1 cellular context compared by ENCODE assay signal in the genomic region with DNA sequence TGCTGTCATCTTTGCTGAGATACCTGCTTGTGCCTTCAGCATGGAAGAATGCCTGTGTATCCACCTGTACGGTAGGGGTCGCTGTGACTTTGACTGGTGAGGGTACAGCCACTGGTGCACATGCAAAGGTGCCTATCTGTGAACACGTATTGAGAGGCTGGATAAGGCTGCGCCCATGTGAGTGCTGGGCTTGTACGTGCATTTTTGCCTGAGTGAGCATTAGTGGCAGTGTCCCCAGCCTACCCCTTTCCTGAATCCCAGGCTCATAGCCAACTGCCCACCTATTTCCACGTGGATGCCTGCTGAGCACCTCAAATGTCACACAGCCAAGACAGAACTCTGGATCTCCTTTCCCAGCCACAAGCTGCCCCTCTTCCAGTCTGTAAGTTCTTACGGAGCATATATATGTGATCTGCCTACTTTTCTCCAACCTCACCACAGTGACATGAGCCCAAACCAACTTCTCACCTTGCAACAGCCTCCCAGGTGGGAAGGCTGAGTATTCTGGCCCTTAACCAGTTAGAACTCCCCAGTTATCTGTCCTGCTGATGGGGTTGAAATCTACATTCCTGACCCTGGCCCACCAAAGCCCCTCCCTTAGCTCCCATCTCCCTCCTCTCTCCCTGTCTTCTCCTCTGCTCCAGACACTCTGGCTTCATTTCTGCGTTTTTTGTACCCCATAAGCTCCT.
TF ChIP-seq lines count a peak whose summit lies in the region.

No MANE protein-coding gene starts in this region.

TF ChIP-seq in HepG2, 621 proteins besides CTCF, POLR2A, EP300 and RAD21 (continued from another document and continues in another):
- TF ChIP-seq, protein P1, sequence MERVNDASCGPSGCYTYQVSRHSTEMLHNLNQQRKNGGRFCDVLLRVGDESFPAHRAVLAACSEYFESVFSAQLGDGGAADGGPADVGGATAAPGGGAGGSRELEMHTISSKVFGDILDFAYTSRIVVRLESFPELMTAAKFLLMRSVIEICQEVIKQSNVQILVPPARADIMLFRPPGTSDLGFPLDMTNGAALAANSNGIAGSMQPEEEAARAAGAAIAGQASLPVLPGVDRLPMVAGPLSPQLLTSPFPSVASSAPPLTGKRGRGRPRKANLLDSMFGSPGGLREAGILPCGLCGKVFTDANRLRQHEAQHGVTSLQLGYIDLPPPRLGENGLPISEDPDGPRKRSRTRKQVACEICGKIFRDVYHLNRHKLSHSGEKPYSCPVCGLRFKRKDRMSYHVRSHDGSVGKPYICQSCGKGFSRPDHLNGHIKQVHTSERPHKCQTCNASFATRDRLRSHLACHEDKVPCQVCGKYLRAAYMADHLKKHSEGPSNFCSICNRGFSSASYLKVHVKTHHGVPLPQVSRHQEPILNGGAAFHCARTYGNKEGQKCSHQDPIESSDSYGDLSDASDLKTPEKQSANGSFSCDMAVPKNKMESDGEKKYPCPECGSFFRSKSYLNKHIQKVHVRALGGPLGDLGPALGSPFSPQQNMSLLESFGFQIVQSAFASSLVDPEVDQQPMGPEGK (CRISPR knock-in tag; IDR thresholded peaks at IDR 0.05): peak; percentile 54
- TF ChIP-seq ZNF251 (CRISPR knock-in tag; IDR thresholded peaks at IDR 0.05) (no peak), KAT2B (IDR thresholded peaks at IDR 0.05; ENCODE audit: borderline replicate concordance, low read depth, low read length) (no peak), GABPB1 (CRISPR knock-in tag; IDR thresholded peaks at IDR 0.05) (peak; percentile 54; the same call in 1 of the 2 replicates), ZNF557 (CRISPR knock-in tag; IDR thresholded peaks at IDR 0.05) (0 out of 2 replicates have a peak, but pooled peaks have one; percentile 35), ZNF737 (CRISPR knock-in tag; IDR thresholded peaks at IDR 0.05; ENCODE audit: borderline replicate concordance) (no peak), TAF1 (CRISPR knock-in tag; IDR thresholded peaks at IDR 0.05) (peak; percentile 74), SNAI1 (CRISPR knock-in tag; IDR thresholded peaks at IDR 0.05; ENCODE audit: borderline replicate concordance) (no peak), ZNF501 (CRISPR knock-in tag; IDR thresholded peaks at IDR 0.05) (no peak), NPAS2 (CRISPR knock-in tag; IDR thresholded peaks at IDR 0.05; ENCODE audit: borderline replicate concordance) (no peak), RBFOX2 (IDR thresholded peaks at IDR 0.05; ENCODE audit: low read depth, low read length) (peak; percentile 71), ONECUT2 (CRISPR knock-in tag; IDR thresholded peaks at IDR 0.05) (no peak), ZNF790 (CRISPR knock-in tag; IDR thresholded peaks at IDR 0.05; ENCODE audit: borderline replicate concordance) (no peak), NR1H2 (CRISPR knock-in tag; IDR thresholded peaks at IDR 0.05; ENCODE audit: borderline replicate concordance, low read depth) (0 out of 2 replicates have a peak, but pooled peaks have one; percentile 18), STAT5B (CRISPR knock-in tag; IDR thresholded peaks at IDR 0.05) (no peak), TCF12 (IDR thresholded peaks at IDR 0.05) (no peak), TCF12 (CRISPR knock-in tag; IDR thresholded peaks at IDR 0.05) (peak; percentile 86; the same call in 1 of the 2 replicates), MAFG (CRISPR knock-in tag; IDR thresholded peaks at IDR 0.05) (no peak), DPF2 (CRISPR knock-in tag; IDR thresholded peaks at IDR 0.05; ENCODE audit: borderline replicate concordance, low read depth) (no peak), ZBTB42 (CRISPR knock-in tag; IDR thresholded peaks at IDR 0.05) (no peak), RXRB (CRISPR knock-in tag; IDR thresholded peaks at IDR 0.05; ENCODE audit: borderline replicate concordance) (peak; percentile 44; the same call in 1 of the 2 replicates), ZNF891 (CRISPR knock-in tag; IDR thresholded peaks at IDR 0.05) (peak; percentile 84; the same call in 1 of the 2 replicates), TBP (CRISPR knock-in tag; IDR thresholded peaks at IDR 0.05) (no peak), FOXM1 (CRISPR knock-in tag; IDR thresholded peaks at IDR 0.05) (no peak), ZNF674 (CRISPR knock-in tag; IDR thresholded peaks at IDR 0.05; ENCODE audit: low read depth) (no peak), ZNF570 (CRISPR knock-in tag; IDR thresholded peaks at IDR 0.05; ENCODE audit: borderline replicate concordance) (no peak), CREM (IDR thresholded peaks at IDR 0.05) (no peak; the same call in 1 of the 2 replicates), CREM (CRISPR knock-in tag; IDR thresholded peaks at IDR 0.05) (no peak), RBM22 (optimal IDR thresholded peaks at IDR 0.05; ENCODE audit: low read length) (no peak), MED8 (CRISPR knock-in tag; IDR thresholded peaks at IDR 0.05; ENCODE audit: insufficient replicate concordance) (no peak), POLR2AphosphoS5 (IDR thresholded peaks at IDR 0.05; ENCODE audit: low read depth, low read length) (peak; percentile 88), ZNF878 (CRISPR knock-in tag; IDR thresholded peaks at IDR 0.05) (no peak), XRCC5 (optimal IDR thresholded peaks at IDR 0.05; ENCODE audit: low read length) (peak; percentile 98), ATF7-NPFF (CRISPR knock-in tag; IDR thresholded peaks at IDR 0.05; ENCODE audit: low read depth) (no peak), MIER3 (CRISPR knock-in tag; IDR thresholded peaks at IDR 0.05; ENCODE audit: borderline replicate concordance) (0 out of 2 replicates have a peak, but pooled peaks have one; percentile 52), POGZ (CRISPR knock-in tag; IDR thresholded peaks at IDR 0.05) (peak; percentile 97), FOXC1 (CRISPR knock-in tag; IDR thresholded peaks at IDR 0.05; ENCODE audit: borderline replicate concordance) (no peak), KLF15 (CRISPR knock-in tag; IDR thresholded peaks at IDR 0.05; ENCODE audit: borderline replicate concordance) (no peak), NFE2L2 (IDR thresholded peaks at IDR 0.05; ENCODE audit: low read length) (no peak), MZF1 (CRISPR knock-in tag; IDR thresholded peaks at IDR 0.05; ENCODE audit: borderline replicate concordance) (0 out of 2 replicates have a peak, but pooled peaks have one; percentile 10), ATAD3A (CRISPR knock-in tag; IDR thresholded peaks at IDR 0.05) (no peak), JUNB (CRISPR knock-in tag; IDR thresholded peaks at IDR 0.05; ENCODE audit: borderline replicate concordance) (no peak), NFKBIZ (CRISPR knock-in tag; IDR thresholded peaks at IDR 0.05) (peak; percentile 60; the same call in 1 of the 2 replicates), ZNF547 (CRISPR knock-in tag; IDR thresholded peaks at IDR 0.05) (no peak), RARA (CRISPR knock-in tag; IDR thresholded peaks at IDR 0.05) (peak; percentile 25; the same call in 1 of the 2 replicates)
- TF ChIP-seq, protein P2, sequence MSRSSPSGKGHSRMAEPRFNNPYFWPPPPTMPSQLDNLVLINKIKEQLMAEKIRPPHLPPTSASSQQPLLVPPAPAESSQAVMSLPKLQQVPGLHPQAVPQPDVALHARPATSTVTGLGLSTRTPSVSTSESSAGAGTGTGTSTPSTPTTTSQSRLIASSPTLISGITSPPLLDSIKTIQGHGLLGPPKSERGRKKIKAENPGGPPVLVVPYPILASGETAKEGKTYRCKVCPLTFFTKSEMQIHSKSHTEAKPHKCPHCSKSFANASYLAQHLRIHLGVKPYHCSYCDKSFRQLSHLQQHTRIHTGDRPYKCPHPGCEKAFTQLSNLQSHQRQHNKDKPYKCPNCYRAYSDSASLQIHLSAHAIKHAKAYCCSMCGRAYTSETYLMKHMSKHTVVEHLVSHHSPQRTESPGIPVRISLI (CRISPR knock-in tag; IDR thresholded peaks at IDR 0.05; ENCODE audit: borderline replicate concordance): no peak
- TF ChIP-seq, protein P3, sequence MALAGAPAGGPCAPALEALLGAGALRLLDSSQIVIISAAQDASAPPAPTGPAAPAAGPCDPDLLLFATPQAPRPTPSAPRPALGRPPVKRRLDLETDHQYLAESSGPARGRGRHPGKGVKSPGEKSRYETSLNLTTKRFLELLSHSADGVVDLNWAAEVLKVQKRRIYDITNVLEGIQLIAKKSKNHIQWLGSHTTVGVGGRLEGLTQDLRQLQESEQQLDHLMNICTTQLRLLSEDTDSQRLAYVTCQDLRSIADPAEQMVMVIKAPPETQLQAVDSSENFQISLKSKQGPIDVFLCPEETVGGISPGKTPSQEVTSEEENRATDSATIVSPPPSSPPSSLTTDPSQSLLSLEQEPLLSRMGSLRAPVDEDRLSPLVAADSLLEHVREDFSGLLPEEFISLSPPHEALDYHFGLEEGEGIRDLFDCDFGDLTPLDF (CRISPR knock-in tag; IDR thresholded peaks at IDR 0.05): no peak
- TF ChIP-seq, protein P4, sequence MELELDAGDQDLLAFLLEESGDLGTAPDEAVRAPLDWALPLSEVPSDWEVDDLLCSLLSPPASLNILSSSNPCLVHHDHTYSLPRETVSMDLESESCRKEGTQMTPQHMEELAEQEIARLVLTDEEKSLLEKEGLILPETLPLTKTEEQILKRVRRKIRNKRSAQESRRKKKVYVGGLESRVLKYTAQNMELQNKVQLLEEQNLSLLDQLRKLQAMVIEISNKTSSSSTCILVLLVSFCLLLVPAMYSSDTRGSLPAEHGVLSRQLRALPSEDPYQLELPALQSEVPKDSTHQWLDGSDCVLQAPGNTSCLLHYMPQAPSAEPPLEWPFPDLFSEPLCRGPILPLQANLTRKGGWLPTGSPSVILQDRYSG (CRISPR knock-in tag; IDR thresholded peaks at IDR 0.05): no peak
- TF ChIP-seq, protein P5, sequence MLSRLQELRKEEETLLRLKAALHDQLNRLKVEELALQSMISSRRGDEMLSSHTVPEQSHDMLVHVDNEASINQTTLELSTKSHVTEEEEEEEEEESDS (CRISPR knock-in tag; IDR thresholded peaks at IDR 0.05; ENCODE audit: borderline replicate concordance): no peak
- TF ChIP-seq, protein P6, sequence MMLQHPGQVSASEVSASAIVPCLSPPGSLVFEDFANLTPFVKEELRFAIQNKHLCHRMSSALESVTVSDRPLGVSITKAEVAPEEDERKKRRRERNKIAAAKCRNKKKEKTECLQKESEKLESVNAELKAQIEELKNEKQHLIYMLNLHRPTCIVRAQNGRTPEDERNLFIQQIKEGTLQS (CRISPR knock-in tag; IDR thresholded peaks at IDR 0.05): no peak
- TF ChIP-seq, protein P7, sequence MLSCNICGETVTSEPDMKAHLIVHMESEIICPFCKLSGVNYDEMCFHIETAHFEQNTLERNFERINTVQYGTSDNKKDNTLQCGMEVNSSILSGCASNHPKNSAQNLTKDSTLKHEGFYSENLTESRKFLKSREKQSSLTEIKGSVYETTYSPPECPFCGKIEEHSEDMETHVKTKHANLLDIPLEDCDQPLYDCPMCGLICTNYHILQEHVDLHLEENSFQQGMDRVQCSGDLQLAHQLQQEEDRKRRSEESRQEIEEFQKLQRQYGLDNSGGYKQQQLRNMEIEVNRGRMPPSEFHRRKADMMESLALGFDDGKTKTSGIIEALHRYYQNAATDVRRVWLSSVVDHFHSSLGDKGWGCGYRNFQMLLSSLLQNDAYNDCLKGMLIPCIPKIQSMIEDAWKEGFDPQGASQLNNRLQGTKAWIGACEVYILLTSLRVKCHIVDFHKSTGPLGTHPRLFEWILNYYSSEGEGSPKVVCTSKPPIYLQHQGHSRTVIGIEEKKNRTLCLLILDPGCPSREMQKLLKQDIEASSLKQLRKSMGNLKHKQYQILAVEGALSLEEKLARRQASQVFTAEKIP (CRISPR knock-in tag; IDR thresholded peaks at IDR 0.05; ENCODE audit: borderline replicate concordance): no peak
- TF ChIP-seq, protein P8, sequence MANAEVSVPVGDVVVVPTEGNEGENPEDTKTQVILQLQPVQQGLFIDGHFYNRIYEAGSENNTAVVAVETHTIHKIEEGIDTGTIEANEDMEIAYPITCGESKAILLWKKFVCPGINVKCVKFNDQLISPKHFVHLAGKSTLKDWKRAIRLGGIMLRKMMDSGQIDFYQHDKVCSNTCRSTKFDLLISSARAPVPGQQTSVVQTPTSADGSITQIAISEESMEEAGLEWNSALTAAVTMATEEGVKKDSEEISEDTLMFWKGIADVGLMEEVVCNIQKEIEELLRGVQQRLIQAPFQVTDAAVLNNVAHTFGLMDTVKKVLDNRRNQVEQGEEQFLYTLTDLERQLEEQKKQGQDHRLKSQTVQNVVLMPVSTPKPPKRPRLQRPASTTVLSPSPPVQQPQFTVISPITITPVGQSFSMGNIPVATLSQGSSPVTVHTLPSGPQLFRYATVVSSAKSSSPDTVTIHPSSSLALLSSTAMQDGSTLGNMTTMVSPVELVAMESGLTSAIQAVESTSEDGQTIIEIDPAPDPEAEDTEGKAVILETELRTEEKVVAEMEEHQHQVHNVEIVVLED (CRISPR knock-in tag; IDR thresholded peaks at IDR 0.05; ENCODE audit: borderline replicate concordance): peak; percentile 20; the same call in 1 of the 2 replicates
- TF ChIP-seq, protein P9, sequence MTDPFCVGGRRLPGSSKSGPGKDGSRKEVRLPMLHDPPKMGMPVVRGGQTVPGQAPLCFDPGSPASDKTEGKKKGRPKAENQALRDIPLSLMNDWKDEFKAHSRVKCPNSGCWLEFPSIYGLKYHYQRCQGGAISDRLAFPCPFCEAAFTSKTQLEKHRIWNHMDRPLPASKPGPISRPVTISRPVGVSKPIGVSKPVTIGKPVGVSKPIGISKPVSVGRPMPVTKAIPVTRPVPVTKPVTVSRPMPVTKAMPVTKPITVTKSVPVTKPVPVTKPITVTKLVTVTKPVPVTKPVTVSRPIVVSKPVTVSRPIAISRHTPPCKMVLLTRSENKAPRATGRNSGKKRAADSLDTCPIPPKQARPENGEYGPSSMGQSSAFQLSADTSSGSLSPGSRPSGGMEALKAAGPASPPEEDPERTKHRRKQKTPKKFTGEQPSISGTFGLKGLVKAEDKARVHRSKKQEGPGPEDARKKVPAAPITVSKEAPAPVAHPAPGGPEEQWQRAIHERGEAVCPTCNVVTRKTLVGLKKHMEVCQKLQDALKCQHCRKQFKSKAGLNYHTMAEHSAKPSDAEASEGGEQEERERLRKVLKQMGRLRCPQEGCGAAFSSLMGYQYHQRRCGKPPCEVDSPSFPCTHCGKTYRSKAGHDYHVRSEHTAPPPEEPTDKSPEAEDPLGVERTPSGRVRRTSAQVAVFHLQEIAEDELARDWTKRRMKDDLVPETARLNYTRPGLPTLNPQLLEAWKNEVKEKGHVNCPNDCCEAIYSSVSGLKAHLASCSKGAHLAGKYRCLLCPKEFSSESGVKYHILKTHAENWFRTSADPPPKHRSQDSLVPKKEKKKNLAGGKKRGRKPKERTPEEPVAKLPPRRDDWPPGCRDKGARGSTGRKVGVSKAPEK (CRISPR knock-in tag; IDR thresholded peaks at IDR 0.05; ENCODE audit: borderline replicate concordance): peak; percentile 24; the same call in 1 of the 2 replicates
- TF ChIP-seq, protein P10, sequence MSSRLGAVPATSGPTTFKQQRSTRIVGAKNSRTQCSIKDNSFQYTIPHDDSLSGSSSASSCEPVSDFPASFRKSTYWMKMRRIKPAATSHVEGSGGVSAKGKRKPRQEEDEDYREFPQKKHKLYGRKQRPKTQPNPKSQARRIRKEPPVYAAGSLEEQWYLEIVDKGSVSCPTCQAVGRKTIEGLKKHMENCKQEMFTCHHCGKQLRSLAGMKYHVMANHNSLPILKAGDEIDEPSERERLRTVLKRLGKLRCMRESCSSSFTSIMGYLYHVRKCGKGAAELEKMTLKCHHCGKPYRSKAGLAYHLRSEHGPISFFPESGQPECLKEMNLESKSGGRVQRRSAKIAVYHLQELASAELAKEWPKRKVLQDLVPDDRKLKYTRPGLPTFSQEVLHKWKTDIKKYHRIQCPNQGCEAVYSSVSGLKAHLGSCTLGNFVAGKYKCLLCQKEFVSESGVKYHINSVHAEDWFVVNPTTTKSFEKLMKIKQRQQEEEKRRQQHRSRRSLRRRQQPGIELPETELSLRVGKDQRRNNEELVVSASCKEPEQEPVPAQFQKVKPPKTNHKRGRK (CRISPR knock-in tag; IDR thresholded peaks at IDR 0.05): no peak
